In genomic region chr2:233565685-233566140, GRCh38 we compare ENCODE assay signal across 8 cellular contexts. TPM values are rescaled to one million over a fixed set of nuclear protein-coding genes. Genes with fewer than 3 reads are reported as not detected.
DNase-seq lines count a peak whose midpoint lies in the region; ATAC-seq and TF ChIP-seq lines count a peak whose summit lies in the region.

No MANE protein-coding gene starts in this region.

- H3K4me3 ChIP-seq in heart right ventricle: peak overlapping the region; percentile 72 to 97 (median 90)

- no peaks in the 10 kb centered on the region for H3K9me3 ChIP-seq in heart right ventricle

- peak in 1 of 8 donors; percentile 1 for ATAC-seq in heart right ventricle
- ATAC-seq in Right ventricle myocardium superior (ENCODE audit: poor library complexity): no peak
- no peak for ATAC-seq in HG03039 (IDR thresholded peaks at IDR 0.05; ENCODE audit: unreplicated experiment)
- no peak for ATAC-seq in HG02642 (IDR thresholded peaks at IDR 0.05; ENCODE audit: poor library complexity, unreplicated experiment)

- intact Hi-C loops in heart right ventricle (cut with DNase I): no loop called here
- intact Hi-C loops in Right ventricle myocardium superior (cut with DNase I): no loop called here

- H3K27ac ChIP-seq in heart right ventricle: peak overlapping the region in 8 of 10 donors; percentile 93 to 98 (median 95)

- H3K27me3 Mint-ChIP-seq in endothelial cell (ENCODE audit: unreplicated experiment) (no peaks in the 10 kb centered on the region), progenitor cell of endocrine pancreas (peaks cover 8% of the 10 kb centered on the region)

- peaks cover 0 to 2% (median 0%) of the 10 kb centered on the region in 7 donors for H3K27me3 ChIP-seq in heart right ventricle

- no peaks in the 10 kb centered on the region for H3K36me3 Mint-ChIP-seq in endothelial cell (ENCODE audit: low read depth, unreplicated experiment)
- peaks cover 1% of the 10 kb centered on the region for H3K36me3 Mint-ChIP-seq in progenitor cell of endocrine pancreas (ENCODE audit: insufficient read depth)

- peaks cover 0 to 16% (median 0%) of the 10 kb centered on the region in 9 donors for H3K36me3 ChIP-seq in heart right ventricle

- no peaks in the 10 kb centered on the region for H3K9me3 Mint-ChIP-seq in endothelial cell (ENCODE audit: unreplicated experiment)
- no peaks in the 10 kb centered on the region for H3K9me3 Mint-ChIP-seq in progenitor cell of endocrine pancreas (ENCODE audit: low read depth)

- peaks cover 0 to 26% (median 9%) of the 10 kb centered on the region in 9 donors for H3K4me1 ChIP-seq in heart right ventricle

- TF ChIP-seq CTCF in heart right ventricle (IDR thresholded peaks at IDR 0.05) (no peak), endothelial cell (IDR thresholded peaks at IDR 0.05; ENCODE audit: unreplicated experiment) (no peak), progenitor cell of endocrine pancreas (IDR thresholded peaks at IDR 0.05; ENCODE audit: unreplicated experiment) (no peak)

- peaks cover 11% of the 10 kb centered on the region for H3K4me1 Mint-ChIP-seq in endothelial cell (ENCODE audit: unreplicated experiment)
- peaks cover 5% of the 10 kb centered on the region for H3K4me1 Mint-ChIP-seq in progenitor cell of endocrine pancreas (ENCODE audit: low read depth)

- H3K4me3 Mint-ChIP-seq in endothelial cell (ENCODE audit: unreplicated experiment) (peak overlapping the region; percentile 96), progenitor cell of endocrine pancreas (ENCODE audit: low read depth) (peak overlapping the region; percentile 98)

- H3K27ac Mint-ChIP-seq in endothelial cell (ENCODE audit: unreplicated experiment) (peak overlapping the region; percentile 99), progenitor cell of endocrine pancreas (peak overlapping the region; percentile 100)

- 2% methylated on average over 6 of the region's 6 CpGs for WGBS in heart right ventricle, 2 donors

- DNase-seq in heart right ventricle: no peak
- no peak for DNase-seq in Right ventricle myocardium superior
- peak; percentile 12 for DNase-seq in NCI-H69 (lab: John Stamatoyannopoulos, UW)
- no peak for DNase-seq in endothelial cell (ENCODE audit: low spot score)
- no peak for DNase-seq in progenitor cell of endocrine pancreas (ENCODE audit: low spot score, unreplicated experiment)
- no peak for DNase-seq in mucosa of gallbladder (ENCODE audit: low spot score)

RNA-seq across cellular contexts. Expression of gene USP40, which starts 0.9 kb away (rescaled TPM):
- total RNA-seq in heart right ventricle: 10 to 100 TPM; 12.0 to 19.8 (median 16.1) TPM
- polyA plus RNA-seq in heart right ventricle: 10 to 100 TPM in 1 of 2 donors, 1 to 10 TPM in 1; 9.1 to 32.8 TPM
- total RNA-seq in Right ventricle myocardium superior: 18.0 TPM
- total RNA-seq in endothelial cell (ENCODE audit: unreplicated experiment): 23.6 TPM
- total RNA-seq in progenitor cell of endocrine pancreas: 36.9 and 38.3 TPM in 2 replicates
- total RNA-seq in mucosa of gallbladder: 48.1 TPM

RNA-seq across cellular contexts. Expression of gene UGT1A8, which starts 51.7 kb away (rescaled TPM):
- total RNA-seq in heart right ventricle (under 1 TPM in 1 of 10 donors, not detected in 9; 0.11 TPM), Right ventricle myocardium superior (not detected), endothelial cell (ENCODE audit: unreplicated experiment) (not detected), progenitor cell of endocrine pancreas (not detected in 2 replicates), mucosa of gallbladder (26.4 TPM)
- polyA plus RNA-seq in heart right ventricle: not detected

Comparison
In these comparisons a context has a peak if more than half of its experiments do, and no peak if none do; other contexts are left out.
1. RNA of gene UGT1A8, which starts 51.7 kb away (total RNA-seq): 26.4 TPM in mucosa of gallbladder (single experiment); not detected in endothelial cell (single experiment), 0.11 TPM in heart right ventricle, not detected in Right ventricle myocardium superior (single experiment) and not detected in progenitor cell of endocrine pancreas; every median in the first group is over 10 times any median in the second.